Comparison of ENCODE assay signal across 24 cellular contexts in the genomic region with DNA sequence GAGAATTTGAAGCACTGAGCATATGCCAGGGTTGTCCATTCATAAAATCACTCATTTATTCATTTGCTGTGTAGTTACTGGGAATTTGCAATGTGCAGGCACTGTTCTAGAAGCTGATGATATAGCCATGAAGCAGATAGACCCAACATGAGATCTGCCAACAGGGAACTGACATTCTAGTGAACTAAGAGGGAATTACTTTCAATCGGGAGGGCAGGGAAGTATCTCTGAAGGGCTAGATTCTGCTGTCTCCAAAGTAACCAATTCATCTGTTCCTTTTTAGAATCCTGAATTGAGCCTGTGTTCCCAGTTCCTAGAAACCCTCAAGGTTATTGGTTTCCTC. TPM values are rescaled to one million over a fixed set of nuclear protein-coding genes. Genes with fewer than 3 reads are reported as not detected.
DNase-seq lines count a peak whose midpoint lies in the region; ATAC-seq, FAIRE-seq and TF ChIP-seq lines count a peak whose summit lies in the region.
"Had no signal": no experiment of that assay in that cellular context is flagged by ENCODE, and none has a peak within 500 bp of the region (broad histone marks: within the 10 kb centered on the region; RNA-seq: fewer than 3 reads in every experiment).

No MANE protein-coding gene starts in this region.

- H3K9ac ChIP-seq in kidney (ENCODE audit: low read length in 2 of 2) = no peak overlapping the region

- no peak for DNase-seq in CD14-positive monocyte (ENCODE audit: low spot score)
- no peak for DNase-seq in GM12891 (ENCODE audit: insufficient read length, low spot score)
- DNase-seq in Panc1 (ENCODE audit: low read depth, low spot score) = no peak
- DNase-seq in left lung = no peak
- DNase-seq in NCI-H2029 treated with DMSO at 0.1 percent for 48 hours (lab: John Stamatoyannopoulos, UW) = no peak
- DNase-seq in kidney = no peak
- no peak for DNase-seq in stimulated activated CD4-positive, alpha-beta T cell treated with anti-CD3 and anti-CD28 coated beads, Interleukin-2, amount 100 ng/mL, for 48 hours
- DNase-seq in amygdala (lab: John Stamatoyannopoulos, UW) = no peak
- DNase-seq: 8988T; ACHN; C1 segment of cervical spinal cord; CD4-positive, alpha-beta T cell; CD8-positive, alpha-beta memory T cell; DMS 273 treated with DMSO at 0.1 percent for 48 hours; DMS79; EL; GOT3; HFFc6 had no signal

- in situ Hi-C loops in Panc1 (cut with HindIII; ENCODE audit: low pct_unique_long_range_greater_than_20kb, low sequenced_read_pairs) = no loop called here

- intact Hi-C loops in CD14-positive monocyte (cut with micrococcal nuclease) (no loop called here), Panc1 (cut with micrococcal nuclease; ENCODE audit: unreplicated experiment) (no loop called here), left lung (cut with DNase I) (no loop called here), kidney (cut with DNase I) (no loop called here)

- H3K4me3 ChIP-seq in Panc1 (ENCODE audit: low read depth in 2 of 2, low read length in 2 of 2) (no peak overlapping the region), left lung (no peak overlapping the region), kidney (ENCODE audit: low read length in 2 of 2) (no peak overlapping the region)
- H3K4me3 ChIP-seq: A549, GM12878, HAP-1 had no signal

- no peak overlapping the region for H3K27ac ChIP-seq in Panc1 (ENCODE audit: low read length)
- H3K27ac ChIP-seq in left lung = no peak overlapping the region
- no peak overlapping the region for H3K27ac ChIP-seq in kidney (ENCODE audit: low read depth in 2 of 2, low read length in 2 of 2)
- H3K27ac ChIP-seq: A549 had no signal

- BruUV-seq in Panc1 (replicated peaks; lab: Mats Ljungman, UMichigan) = no TSS peak

- H3K9me3 ChIP-seq in Panc1 (ENCODE audit: control insufficient read depth, insufficient read depth, low read depth, low read length) (no peaks in the 10 kb centered on the region), left lung (no peaks in the 10 kb centered on the region), kidney (ENCODE audit: control insufficient read depth in 1 of 2, low read length in 2 of 2) (no peaks in the 10 kb centered on the region)
- H3K9me3 ChIP-seq: A549, HAP-1 had no signal

- peaks cover 0 to 8% (median 0%) of the 10 kb centered on the region in 3 donors for H3K27me3 Mint-ChIP-seq in CD14-positive monocyte (ENCODE audit: low read depth in 3 of 3)
- H3K27me3 Mint-ChIP-seq: CD8-positive, alpha-beta memory T cell had no signal

- no peaks in the 10 kb centered on the region for H3K9me3 Mint-ChIP-seq in CD14-positive monocyte
- H3K9me3 Mint-ChIP-seq: CD4-positive, alpha-beta T cell; CD8-positive, alpha-beta memory T cell; HFFc6 had no signal

- CTCF ChIA-PET in Panc1 (lab: Charles Lee) = no interaction called here

- H3K36me3 Mint-ChIP-seq in CD14-positive monocyte = no peaks in the 10 kb centered on the region
- H3K36me3 Mint-ChIP-seq: CD8-positive, alpha-beta memory T cell had no signal

- FAIRE-seq in GM12891 (lab: Jason Lieb, UNC) (peak; percentile 63), kidney (lab: Jason Lieb, UNC) (no peak)
- FAIRE-seq: D721Med, GM12878, GM18507, H54 had no signal

- no peaks in the 10 kb centered on the region for H3K27me3 ChIP-seq in Panc1 (ENCODE audit: control insufficient read depth, insufficient read depth, low read length)
- no peaks in the 10 kb centered on the region for H3K27me3 ChIP-seq in left lung

- H3K4me1 ChIP-seq in Panc1 (ENCODE audit: control insufficient read depth, insufficient read depth, low read length) (no peaks in the 10 kb centered on the region), left lung (peaks cover 0 to 26% of the 10 kb centered on the region in 2 donors), kidney (ENCODE audit: control insufficient read depth in 1 of 2, insufficient read depth in 1 of 2, low read depth in 1 of 2, low read length in 2 of 2) (peaks cover 0 to 2% of the 10 kb centered on the region in 2 donors)
- H3K4me1 ChIP-seq: A549, HAP-1 had no signal

- no peak overlapping the region for H3K4me3 Mint-ChIP-seq in CD14-positive monocyte
- H3K4me3 Mint-ChIP-seq: CD4-positive, alpha-beta T cell; CD8-positive, alpha-beta memory T cell; HFFc6 had no signal

- H3K27ac Mint-ChIP-seq in CD14-positive monocyte = peak overlapping the region; percentile 66 to 86 (median 82)
- H3K27ac Mint-ChIP-seq: CD4-positive, alpha-beta T cell; HFFc6 had no signal

- POLR2A ChIA-PET in Panc1 (lab: Charles Lee) = no interaction called here

- TF ChIP-seq POLR2A in GM12891 (IDR thresholded peaks at IDR 0.05; ENCODE audit: low read depth, low read length) = no peak

- peak; percentile 51; the same call in 1 of the 2 replicates for ATAC-seq in Panc1
- peak; percentile 15 for ATAC-seq in left lung
- ATAC-seq: A549 had no signal

- TF ChIP-seq CTCF in CD14-positive monocyte (IDR thresholded peaks at IDR 0.05) (no peak), Panc1 (IDR thresholded peaks at IDR 0.05) (no peak), left lung (IDR thresholded peaks at IDR 0.05) (no peak), kidney (IDR thresholded peaks at IDR 0.05; ENCODE audit: borderline replicate concordance, extremely low read depth, insufficient read depth) (no peak)

- no peaks in the 10 kb centered on the region for H3K36me3 ChIP-seq in Panc1 (ENCODE audit: control insufficient read depth, insufficient read depth, low read length)
- H3K36me3 ChIP-seq in left lung = no peaks in the 10 kb centered on the region
- no peaks in the 10 kb centered on the region for H3K36me3 ChIP-seq in kidney (ENCODE audit: control insufficient read depth in 1 of 2, insufficient read depth in 2 of 2, low read length in 2 of 2)
- H3K36me3 ChIP-seq: HAP-1 had no signal

- peaks cover 42% of the 10 kb centered on the region for H3K4me1 Mint-ChIP-seq in CD14-positive monocyte

TF ChIP-seq in GM12891, 5 proteins besides CTCF, POLR2A, EP300 and RAD21:
- TF ChIP-seq POU2F2 (IDR thresholded peaks at IDR 0.05; ENCODE audit: low read depth, low read length) (no peak), POLR2AphosphoS5 (IDR thresholded peaks at IDR 0.05; ENCODE audit: low read depth, low read length) (no peak), PAX5 (IDR thresholded peaks at IDR 0.05; ENCODE audit: insufficient read depth, low read length, severe bottlenecking) (no peak), TAF1 (IDR thresholded peaks at IDR 0.05; ENCODE audit: low read depth, low read length) (no peak), SPI1 (IDR thresholded peaks at IDR 0.05; ENCODE audit: low read depth, low read length) (no peak)

RNA-seq across cellular contexts. Expression of gene ARHGAP26, which starts 11.4 kb away (rescaled TPM):
- polyA plus RNA-seq in CD14-positive monocyte (10 to 100 TPM; 26.5 to 28.7 TPM), kidney (ENCODE audit: insufficient read depth, low read depth, low replicate concordance) (2.5 TPM)
- polyA plus RNA-seq in GM12891 (2012; ENCODE audit: low read depth, missing spikeins) = 9.8 TPM
- total RNA-seq in Panc1 (2021; ENCODE audit: unreplicated experiment) (65.5 TPM), left lung (10 to 100 TPM; 25.6 to 61.9 TPM), kidney (85.7 TPM)
- polyA plus RNA-seq in Panc1 (2012; ENCODE audit: insufficient read length) = 24.0 TPM
